Comparison of ENCODE assay signal across 14 cellular contexts in the genomic region with DNA sequence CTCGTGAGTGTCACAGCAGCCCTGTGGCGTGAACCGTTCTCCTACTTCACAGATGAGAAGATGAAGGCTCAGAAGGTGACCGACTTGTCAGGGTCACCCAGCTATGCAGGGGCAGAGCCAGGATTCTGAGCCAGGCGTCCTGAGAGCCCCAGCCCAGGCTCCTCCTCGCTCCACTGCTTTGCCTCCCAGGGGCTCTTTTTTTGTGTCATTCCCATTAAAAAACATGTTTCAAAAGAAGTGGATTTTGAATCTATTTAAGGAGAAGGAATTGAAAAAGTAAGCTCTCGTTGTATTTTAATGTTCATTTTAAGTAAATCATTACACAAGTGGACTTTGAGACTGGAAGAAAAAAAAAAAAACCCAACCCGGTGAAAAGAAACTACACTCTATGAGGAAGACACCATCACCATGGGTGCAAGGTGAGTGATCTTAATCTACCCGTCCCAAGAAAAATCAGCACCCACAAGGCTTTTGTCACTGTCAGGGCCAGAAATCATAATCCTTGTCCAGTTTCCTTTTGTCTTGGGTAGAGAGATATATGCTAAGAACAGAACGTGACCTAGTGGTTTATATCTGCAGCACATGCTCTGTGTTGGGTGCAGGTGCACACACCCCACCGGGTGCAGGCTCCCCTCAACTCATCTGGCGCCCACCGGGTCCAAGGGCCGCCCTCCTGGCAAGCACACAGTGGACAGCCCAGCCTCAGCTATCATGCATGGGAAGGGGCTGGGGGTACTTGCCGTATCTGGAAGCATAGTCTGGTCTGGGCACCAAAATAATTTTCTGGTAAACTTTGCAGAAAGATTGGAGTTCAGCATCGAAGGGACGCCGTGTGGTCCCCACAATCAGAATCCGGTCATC.
"Had no signal": no experiment of that assay in that cellular context is flagged by ENCODE, and none has a peak within 500 bp of the region (broad histone marks: within the 10 kb centered on the region; RNA-seq: fewer than 3 reads in every experiment).

No MANE protein-coding gene starts in this region.

- H3K4me3 Mint-ChIP-seq: activated naive CD8-positive, alpha-beta T cell treated with anti-CD3 and anti-CD28 coated beads, Interleukin-2, amount 10 ng/mL, durations not matched to agents 7 days and 5 days; activated T-cell treated with anti-CD3 and anti-CD28 coated beads, Interleukin-2, amount 50 U/mL, for 72 hours had no signal

- H3K36me3 ChIP-seq: ascending aorta, SJSA1 had no signal

- H3K27ac ChIP-seq: ascending aorta, epithelial cell of prostate, SJSA1 had no signal

- H3K4me1 ChIP-seq: SJSA1 had no signal

- H3K9me3 Mint-ChIP-seq: activated naive CD8-positive, alpha-beta T cell treated with anti-CD3 and anti-CD28 coated beads, Interleukin-2, amount 10 ng/mL, durations not matched to agents 7 days and 5 days; activated T-cell treated with anti-CD3 and anti-CD28 coated beads, Interleukin-2, amount 50 U/mL, for 72 hours had no signal

- DNase-seq: activated CD4-positive, alpha-beta T cell treated with anti-CD3 and anti-CD28 coated beads for 1 hour; activated CD4-positive, alpha-beta T cell treated with anti-CD3 and anti-CD28 coated beads, Interleukin-2, amount 50 U/mL, for 48 hours; activated naive CD8-positive, alpha-beta T cell treated with anti-CD3 and anti-CD28 coated beads, Interleukin-2, amount 10 ng/mL, durations not matched to agents 7 days and 5 days; activated T-cell treated with anti-CD3 and anti-CD28 coated beads, Interleukin-2, amount 50 U/mL, for 72 hours; effector CD8-positive, alpha-beta T cell; hippocampal formation; kidney glomerular epithelial cell; mammary epithelial cell; right cardiac atrium; stimulated activated naive CD4-positive, alpha-beta T cell; T-helper 9 cell had no signal

- H3K4me3 ChIP-seq: ascending aorta, SJSA1 had no signal

- H3K4me1 Mint-ChIP-seq: activated naive CD8-positive, alpha-beta T cell treated with anti-CD3 and anti-CD28 coated beads, Interleukin-2, amount 10 ng/mL, durations not matched to agents 7 days and 5 days had no signal

- H3K36me3 Mint-ChIP-seq: activated naive CD8-positive, alpha-beta T cell treated with anti-CD3 and anti-CD28 coated beads, Interleukin-2, amount 10 ng/mL, durations not matched to agents 7 days and 5 days had no signal

- H3K27ac Mint-ChIP-seq: activated naive CD8-positive, alpha-beta T cell treated with anti-CD3 and anti-CD28 coated beads, Interleukin-2, amount 10 ng/mL, durations not matched to agents 7 days and 5 days; activated T-cell treated with anti-CD3 and anti-CD28 coated beads, Interleukin-2, amount 50 U/mL, for 72 hours had no signal

- H3K9me3 ChIP-seq: ascending aorta, SJSA1 had no signal

- H3K27me3 ChIP-seq: ascending aorta, SJSA1 had no signal
